5 cellular contexts compared by ENCODE assay signal in the genomic region with DNA sequence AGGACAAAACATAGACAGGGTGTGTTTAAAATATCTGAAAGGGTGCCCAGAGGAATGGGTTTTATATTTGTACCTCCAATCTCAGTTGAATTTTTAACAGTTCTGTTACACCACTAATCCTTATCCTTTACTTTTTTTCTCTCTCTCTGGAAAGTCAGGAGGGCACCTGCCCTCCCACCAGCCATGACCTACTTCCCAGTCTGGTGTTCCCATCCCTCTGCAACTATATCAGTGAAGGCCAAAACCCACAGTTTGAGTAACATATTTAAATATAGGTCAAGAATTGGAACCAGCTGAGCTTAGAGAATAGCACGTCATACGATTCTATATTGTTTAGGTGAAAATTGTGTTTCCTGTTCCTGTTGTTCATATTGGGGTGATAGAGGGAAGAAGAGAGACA.
"Had no signal": no experiment of that assay in that cellular context is flagged by ENCODE, and none has a peak within 500 bp of the region (broad histone marks: within the 10 kb centered on the region; RNA-seq: fewer than 3 reads in every experiment).

No MANE protein-coding gene starts in this region.

- H3K27ac Mint-ChIP-seq: GM23338, H9 had no signal

- H3K9me3 Mint-ChIP-seq: GM23338, H9 had no signal

- ATAC-seq: GM23338, HepG2 had no signal

- H3K36me3 Mint-ChIP-seq: IgD-negative memory B cell had no signal

- H3K27me3 Mint-ChIP-seq: IgD-negative memory B cell had no signal

- H3K4me3 Mint-ChIP-seq: GM23338, H9, IgD-negative memory B cell had no signal

- DNase-seq: H9, HCEC 1CT had no signal
